ENCODE assay signal across 8 cellular contexts in the genomic region with DNA sequence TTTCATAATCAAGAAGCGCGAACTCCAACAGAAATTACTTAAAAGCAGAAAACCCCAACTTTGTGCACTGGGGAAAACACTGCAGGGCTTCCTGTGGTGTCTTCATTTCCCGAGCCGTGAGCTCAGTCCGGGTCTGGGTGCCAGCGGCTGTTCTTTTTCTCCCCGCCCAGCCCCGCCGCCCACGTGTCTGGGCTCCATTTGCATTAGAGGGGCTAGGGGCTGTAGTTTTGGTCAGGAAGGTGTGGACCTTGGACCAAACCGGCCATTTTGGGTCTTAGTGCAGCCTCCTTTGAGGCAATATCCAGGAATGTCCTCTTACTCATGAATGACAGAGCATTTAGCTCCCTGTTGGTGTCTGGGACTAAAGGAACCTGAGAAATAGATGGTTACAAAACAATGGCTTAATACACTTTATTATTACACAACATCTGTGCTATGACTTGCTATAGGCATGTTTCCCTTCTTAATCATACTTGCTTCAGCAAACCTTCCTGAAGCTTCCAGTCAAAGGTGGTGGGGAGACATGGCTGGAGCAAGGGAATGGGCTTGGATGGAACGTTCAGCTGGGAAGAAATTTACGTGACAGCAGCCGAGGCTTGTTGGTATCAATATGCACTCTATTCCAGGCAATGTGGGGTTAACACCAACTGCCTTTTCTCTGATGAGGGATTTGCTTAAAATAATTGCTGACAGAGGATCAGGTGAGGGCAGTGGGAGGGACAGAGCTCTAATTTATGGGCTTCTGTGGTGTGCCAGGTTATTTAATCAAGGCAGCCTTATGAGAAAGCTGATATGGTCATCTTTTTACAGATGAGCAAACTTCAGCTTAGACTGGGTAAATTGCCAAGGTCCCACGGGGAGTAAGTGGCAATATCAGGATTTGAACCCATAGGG. TPM values are rescaled to one million over a fixed set of nuclear protein-coding genes. Genes with fewer than 3 reads are reported as not detected.
DNase-seq lines count a peak whose midpoint lies in the region; ATAC-seq and TF ChIP-seq lines count a peak whose summit lies in the region.

No MANE protein-coding gene starts in this region.

- peak overlapping the region; percentile 85 for H3K4me3 ChIP-seq in BE2C (ENCODE audit: low read depth, low read length)
- peak overlapping the region; percentile 92 for H3K4me3 ChIP-seq in fibroblast of mammary gland (ENCODE audit: control insufficient read depth, low read depth, low read length)

- H3K4me1 ChIP-seq in BE2C: no peaks in the 10 kb centered on the region

- intact Hi-C loops in natural killer cell (cut with micrococcal nuclease): loop anchor here (2.0 to 10.0 kb wide), 2 partner anchors 66 to 472 kb away; partner anchors contain the start of gene MTOR

- H3K9me3 Mint-ChIP-seq in natural killer cell: no peaks in the 10 kb centered on the region

- peak; percentile 31 for ATAC-seq in GM21619 (IDR thresholded peaks at IDR 0.05; ENCODE audit: unreplicated experiment)
- ATAC-seq in natural killer cell: peak; percentile 62 to 73 (median 69)

- H3K36me3 ChIP-seq in BE2C: no peaks in the 10 kb centered on the region

- no peaks in the 10 kb centered on the region for H3K36me3 Mint-ChIP-seq in natural killer cell

- TF ChIP-seq CTCF in BE2C (IDR thresholded peaks at IDR 0.05; ENCODE audit: low read depth, low read length): no peak
- no peak for TF ChIP-seq CTCF in fibroblast of mammary gland (conservative IDR thresholded peaks at IDR 0.05; ENCODE audit: control insufficient read depth, insufficient read depth, low read depth, low read length)
- no peak for TF ChIP-seq CTCF in natural killer cell (IDR thresholded peaks at IDR 0.05)

- no peaks in the 10 kb centered on the region for H3K27me3 Mint-ChIP-seq in natural killer cell (ENCODE audit: low read depth in 2 of 2)

- no peak for DNase-seq in BE2C
- DNase-seq in NCI-H69 (lab: John Stamatoyannopoulos, UW): peak; percentile 84
- DNase-seq in activated T-cell treated with anti-CD3 and anti-CD28 coated beads, Interleukin-2, amount 50 U/mL, for 48 hours: peak; percentile 56 to 62
- peak; percentile 92 for DNase-seq in fibroblast of mammary gland (ENCODE audit: low read depth)
- peak; percentile 38 for DNase-seq in natural killer cell
- DNase-seq in ureter (ENCODE audit: low spot score): peak; percentile 68
- no peak for DNase-seq in inferior parietal cortex (ENCODE audit: extremely low spot score)

- no peaks in the 10 kb centered on the region for H3K9me3 ChIP-seq in BE2C

- H3K4me3 Mint-ChIP-seq in natural killer cell: peak overlapping the region; percentile 93

- H3K27ac Mint-ChIP-seq in natural killer cell: peak overlapping the region; percentile 87 to 98

- peaks cover 70 to 74% of the 10 kb centered on the region in 2 donors for H3K4me1 Mint-ChIP-seq in natural killer cell

- no peaks in the 10 kb centered on the region for H3K27me3 ChIP-seq in BE2C

RNA-seq across cellular contexts. Expression of gene AGTRAP, which starts 1.1 kb away (rescaled TPM):
- 8.3 TPM for polyA plus RNA-seq in BE2C (2012; ENCODE audit: insufficient read depth, insufficient read length, low read depth)
- total RNA-seq in natural killer cell (100 to 1,000 TPM in 2 of 3 donors, 10 to 100 TPM in 1; 94.6 to 122 (median 104) TPM), ureter (33.1 TPM)

RNA-seq across cellular contexts. Expression of gene C1orf167, which starts 25.0 kb away (rescaled TPM):
- polyA plus RNA-seq in BE2C (2012; ENCODE audit: insufficient read depth, insufficient read length, low read depth): 2.3 TPM
- total RNA-seq in natural killer cell (under 1 TPM in 1 of 3 donors, not detected in 2; 0.15 TPM), ureter (0.68 TPM)

RNA-seq across cellular contexts. Expression of gene DRAXIN, which starts 45.5 kb away (rescaled TPM):
- polyA plus RNA-seq in BE2C (2012; ENCODE audit: insufficient read depth, insufficient read length, low read depth): 0.09 TPM
- total RNA-seq in natural killer cell (10 to 100 TPM; 10.9 to 24.9 (median 12.1) TPM), ureter (0.08 TPM)

RNA-seq across cellular contexts. Expression of gene MAD2L2, which starts 56.0 kb away (rescaled TPM):
- polyA plus RNA-seq in BE2C (2012; ENCODE audit: insufficient read depth, insufficient read length, low read depth): 84.5 TPM
- total RNA-seq in natural killer cell (10 to 100 TPM; 50.6 to 66.0 (median 60.4) TPM), ureter (16.6 TPM)

Comparison
In these comparisons a context has a peak if more than half of its experiments do, and no peak if none do; other contexts are left out.
1. DNase-seq: peak in NCI-H69 (single experiment), activated T-cell treated with anti-CD3 and anti-CD28 coated beads, Interleukin-2, amount 50 U/mL, for 48 hours (2 of 2), fibroblast of mammary gland (single experiment), natural killer cell (single experiment) and ureter (single experiment); none in BE2C (single experiment) and inferior parietal cortex (single experiment).
2. RNA of gene DRAXIN, which starts 45.5 kb away (total RNA-seq): 10.9 to 24.9 TPM in natural killer cell; 0.08 TPM in ureter (single experiment); every median in the first group is over 10 times any median in the second.